8 cellular contexts compared by ENCODE assay signal in the genomic region with DNA sequence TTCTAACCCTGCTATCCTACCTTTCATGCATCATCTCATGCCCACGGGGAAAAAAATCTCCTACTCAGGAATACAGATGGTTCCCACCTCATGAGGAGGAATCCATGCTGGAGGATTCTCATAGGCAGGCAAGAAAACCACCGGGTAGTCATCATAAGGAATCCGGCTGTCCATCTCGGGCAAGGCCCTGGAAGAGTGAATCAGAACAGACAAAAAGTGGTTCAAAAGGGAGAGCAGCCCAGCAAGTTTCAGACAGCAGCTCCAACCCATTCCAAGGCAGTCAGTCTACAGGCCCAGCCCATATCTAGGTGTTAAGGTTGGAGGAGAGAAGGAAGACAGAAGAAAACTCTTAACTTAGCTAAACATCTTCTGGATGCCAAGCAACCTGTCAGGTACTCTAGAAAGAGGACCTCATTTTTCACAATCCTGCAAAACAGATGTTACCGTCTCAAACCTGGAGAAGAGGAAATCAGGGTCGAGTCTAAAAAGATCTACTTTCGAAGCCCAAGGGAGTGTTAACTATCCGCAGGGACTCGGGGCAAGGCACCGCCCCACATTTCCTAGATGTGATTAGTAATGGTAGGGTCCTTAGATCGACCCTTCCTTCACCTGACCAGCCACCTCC. TPM values are rescaled to one million over a fixed set of nuclear protein-coding genes. Genes with fewer than 3 reads are reported as not detected.
DNase-seq lines count a peak whose midpoint lies in the region; ATAC-seq and TF ChIP-seq lines count a peak whose summit lies in the region.

No MANE protein-coding gene starts in this region.

- no peaks in the 10 kb centered on the region for H3K27me3 ChIP-seq in stomach

- H3K4me3 Mint-ChIP-seq in activated T-cell treated with anti-CD3 and anti-CD28 coated beads, Interleukin-2, amount 50 U/mL, for 24 hours: peak overlapping the region; percentile 93
- H3K4me3 Mint-ChIP-seq in activated B cell treated with CpG ODN at 0.5 μM for 24 hours: peak overlapping the region; percentile 86

- DNase-seq in activated T-cell treated with anti-CD3 and anti-CD28 coated beads, Interleukin-2, amount 50 U/mL, for 24 hours: no peak
- no peak for DNase-seq in activated T-cell treated with anti-CD3 and anti-CD28 coated beads, Interleukin-2, amount 50 U/mL, for 1 hour
- DNase-seq in activated B cell treated with CpG ODN at 0.5 μM for 24 hours (no peak), stomach (no peak), NCI-H1092 (lab: John Stamatoyannopoulos, UW) (no peak)
- DNase-seq in stimulated activated CD4-positive, alpha-beta T cell treated with anti-CD3 and anti-CD28 coated beads, Interleukin-4, amount 100 ng/mL, for 1 hour: no peak

- H3K27me3 Mint-ChIP-seq in activated T-cell treated with anti-CD3 and anti-CD28 coated beads, Interleukin-2, amount 50 U/mL, for 24 hours: peaks cover 51% of the 10 kb centered on the region
- no peaks in the 10 kb centered on the region for H3K27me3 Mint-ChIP-seq in activated B cell treated with CpG ODN at 0.5 μM for 24 hours

- peaks cover 13% of the 10 kb centered on the region for H3K4me1 Mint-ChIP-seq in activated T-cell treated with anti-CD3 and anti-CD28 coated beads, Interleukin-2, amount 50 U/mL, for 24 hours (ENCODE audit: low read depth)
- H3K4me1 Mint-ChIP-seq in activated B cell treated with CpG ODN at 0.5 μM for 24 hours: peaks cover 13% of the 10 kb centered on the region

- intact Hi-C loops in activated B cell treated with CpG ODN at 0.5 μM for 24 hours (cut with micrococcal nuclease): no loop called here
- intact Hi-C loops in stomach (cut with DNase I; ENCODE audit: low total_unique reads): no loop called here

- ATAC-seq in activated B cell treated with CpG ODN at 0.5 μM for 24 hours (ENCODE audit: low read depth): no peak
- no peak for ATAC-seq in GM19324 (IDR thresholded peaks at IDR 0.05; ENCODE audit: low FRiP score, unreplicated experiment)

- H3K4me3 ChIP-seq in iPS-11a (ENCODE audit: low read depth, low read length) (peak overlapping the region; percentile 75), stomach (peak overlapping the region; percentile 48 to 60 (median 56))

- peak overlapping the region; percentile 92 for H3K27ac Mint-ChIP-seq in activated T-cell treated with anti-CD3 and anti-CD28 coated beads, Interleukin-2, amount 50 U/mL, for 24 hours
- H3K27ac Mint-ChIP-seq in activated B cell treated with CpG ODN at 0.5 μM for 24 hours: peak overlapping the region; percentile 72

- TF ChIP-seq CTCF in activated B cell treated with CpG ODN at 0.5 μM for 24 hours (IDR thresholded peaks at IDR 0.05) (no peak), stomach (IDR thresholded peaks at IDR 0.05) (no peak)

- H3K27ac ChIP-seq in stomach: peak overlapping the region; percentile 67 to 81 (median 69)

- peaks cover 0 to 6% (median 0%) of the 10 kb centered on the region in 4 donors for H3K9me3 ChIP-seq in stomach

- no peaks in the 10 kb centered on the region for H3K9me3 Mint-ChIP-seq in activated T-cell treated with anti-CD3 and anti-CD28 coated beads, Interleukin-2, amount 50 U/mL, for 24 hours
- no peaks in the 10 kb centered on the region for H3K9me3 Mint-ChIP-seq in activated B cell treated with CpG ODN at 0.5 μM for 24 hours

- WGBS in stomach, 5 donors: 25 to 55% (median 29%) methylated on average over 7 to 11 of the region's 11 CpGs

- CTCF ChIA-PET in activated B cell treated with CpG ODN at 0.5 μM for 24 hours (lab: Charles Lee): interaction anchor here (0.6 kb wide), 1 partner anchor 148 kb away, joined by 3 read pairs; no protein-coding TSS in a partner anchor

- H3K36me3 Mint-ChIP-seq in activated T-cell treated with anti-CD3 and anti-CD28 coated beads, Interleukin-2, amount 50 U/mL, for 24 hours (ENCODE audit: low read depth): peaks cover 42% of the 10 kb centered on the region
- peaks cover 28% of the 10 kb centered on the region for H3K36me3 Mint-ChIP-seq in activated B cell treated with CpG ODN at 0.5 μM for 24 hours (ENCODE audit: low read depth)

- H3K4me1 ChIP-seq in stomach: peaks cover 0 to 12% (median 9%) of the 10 kb centered on the region in 4 donors

- no peak for TF ChIP-seq POLR2A in stomach (IDR thresholded peaks at IDR 0.05)

- POLR2A ChIA-PET in activated B cell treated with CpG ODN at 0.5 μM for 24 hours (lab: Charles Lee): no interaction called here

- no peak for TF ChIP-seq EP300 in stomach (IDR thresholded peaks at IDR 0.05)

- H3K36me3 ChIP-seq in stomach: peaks cover 0 to 36% (median 28%) of the 10 kb centered on the region in 4 donors

RNA-seq across cellular contexts. Expression of a gene that starts 0.4 kb away (rescaled TPM):
- total RNA-seq in activated B cell treated with CpG ODN at 0.5 μM for 24 hours: 17.1 and 18.5 TPM in 2 replicates
- total RNA-seq in stomach: 100 to 1,000 TPM in 1 of 5 donors, 10 to 100 TPM in 2, 1 to 10 TPM in 2; 2.3 to 172 (median 27.4) TPM
- 10 to 100 TPM; 53.4 to 75.8 (median 58.3) TPM for polyA plus RNA-seq in stomach

RNA-seq across cellular contexts. Expression of a gene that starts 0.6 kb away (rescaled TPM):
- total RNA-seq in activated B cell treated with CpG ODN at 0.5 μM for 24 hours (0.49 TPM in 2 replicates), stomach (10 to 100 TPM in 2 of 5 donors, 1 to 10 TPM in 2, not detected in 1; 2.0 to 26.9 (median 8.5) TPM)
- 1 to 10 TPM in 2 of 3 donors, under 1 TPM in 1; 0.31 to 1.8 (median 1.2) TPM for polyA plus RNA-seq in stomach

RNA-seq across cellular contexts. Expression of a gene that starts 7.3 kb away (rescaled TPM):
- total RNA-seq in activated B cell treated with CpG ODN at 0.5 μM for 24 hours (not detected in 2 replicates), stomach (not detected)
- polyA plus RNA-seq in stomach: not detected

RNA-seq across cellular contexts. Expression of a gene that starts 21.1 kb away (rescaled TPM):
- not detected in 2 replicates for total RNA-seq in activated B cell treated with CpG ODN at 0.5 μM for 24 hours
- total RNA-seq in stomach: not detected
- not detected for polyA plus RNA-seq in stomach

RNA-seq across cellular contexts. Expression of a gene that starts 29.3 kb away (rescaled TPM):
- total RNA-seq in activated B cell treated with CpG ODN at 0.5 μM for 24 hours: 0.44 TPM in 1 of 2 replicates, not detected in the other
- under 1 TPM in 2 of 5 donors, not detected in 3; 0.73 to 0.89 TPM for total RNA-seq in stomach
- not detected for polyA plus RNA-seq in stomach
